1 cellular context compared by ENCODE assay signal in the genomic region with DNA sequence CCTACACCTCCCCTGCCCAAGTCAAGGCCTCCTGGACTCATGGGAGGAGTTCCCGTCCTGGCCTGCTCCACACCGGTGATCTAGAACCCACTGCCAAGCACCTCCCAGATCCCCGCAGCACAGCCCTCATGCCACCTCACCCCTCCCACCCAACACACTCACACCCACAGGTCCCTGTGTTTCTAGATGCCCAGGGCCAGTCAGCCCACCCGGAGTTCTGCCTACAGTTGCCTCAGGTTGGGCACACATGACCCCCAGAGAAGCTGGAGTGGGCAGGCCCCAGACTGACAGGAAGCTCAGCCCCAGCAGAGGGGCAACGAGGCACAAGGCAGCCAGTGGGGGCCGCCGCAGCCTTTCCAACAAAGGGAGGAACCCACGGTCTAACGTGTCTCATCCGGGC.
TF ChIP-seq lines count a peak whose summit lies in the region.

No MANE protein-coding gene starts in this region.

TF ChIP-seq in HepG2, 621 proteins besides CTCF, POLR2A, EP300 and RAD21 (continued from another document):
- TF ChIP-seq, protein P1, sequence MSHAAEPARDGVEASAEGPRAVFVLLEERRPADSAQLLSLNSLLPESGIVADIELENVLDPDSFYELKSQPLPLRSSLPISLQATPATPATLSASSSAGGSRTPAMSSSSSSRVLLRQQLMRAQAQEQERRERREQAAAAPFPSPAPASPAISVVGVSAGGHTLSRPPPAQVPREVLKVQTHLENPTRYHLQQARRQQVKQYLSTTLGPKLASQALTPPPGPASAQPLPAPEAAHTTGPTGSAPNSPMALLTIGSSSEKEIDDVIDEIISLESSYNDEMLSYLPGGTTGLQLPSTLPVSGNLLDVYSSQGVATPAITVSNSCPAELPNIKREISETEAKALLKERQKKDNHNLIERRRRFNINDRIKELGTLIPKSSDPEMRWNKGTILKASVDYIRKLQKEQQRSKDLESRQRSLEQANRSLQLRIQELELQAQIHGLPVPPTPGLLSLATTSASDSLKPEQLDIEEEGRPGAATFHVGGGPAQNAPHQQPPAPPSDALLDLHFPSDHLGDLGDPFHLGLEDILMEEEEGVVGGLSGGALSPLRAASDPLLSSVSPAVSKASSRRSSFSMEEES (CRISPR knock-in tag; IDR thresholded peaks at IDR 0.05), result no peak
- no peak for TF ChIP-seq SOX5 (CRISPR knock-in tag; IDR thresholded peaks at IDR 0.05; ENCODE audit: borderline replicate concordance)
TF ChIP-seq in HepG2: peak in this region for 25.
